Comparison of ENCODE assay signal across 8 cellular contexts in genomic region chr6:159151266-159151855, GRCh38. TPM values are rescaled to one million over a fixed set of nuclear protein-coding genes. Genes with fewer than 3 reads are reported as not detected.
A peak's percentile ranks its signal among the peaks of the same experiment; 100 is the strongest.
DNase-seq lines count a peak whose midpoint lies in the region; ATAC-seq and TF ChIP-seq lines count a peak whose summit lies in the region.

No MANE protein-coding gene starts in this region.

- peaks cover 3% of the 10 kb centered on the region for H3K36me3 Mint-ChIP-seq in activated CD4-positive, alpha-beta memory T cell treated with anti-CD3 and anti-CD28 coated beads for 36 hours

- H3K27me3 Mint-ChIP-seq in activated CD4-positive, alpha-beta memory T cell treated with anti-CD3 and anti-CD28 coated beads for 36 hours: peaks cover 5% of the 10 kb centered on the region

- DNase-seq in AG04449 (ENCODE audit: low read depth, low spot score) (no peak), NCI-H2029 treated with DMSO at 0.1 percent for 48 hours (lab: John Stamatoyannopoulos, UW) (peak; percentile 21), fibroblast of pulmonary artery (ENCODE audit: low read depth) (peak; percentile 71), pons (ENCODE audit: low spot score) (peak; percentile 55)
- DNase-seq in activated CD4-positive, alpha-beta memory T cell treated with anti-CD3 and anti-CD28 coated beads for 36 hours: peak; percentile 64
- no peak for DNase-seq in NK-92 treated with Interleukin-12 subunit alpha and Interleukin-12 subunit beta, amount 100 ng/mL, for 24 hours (lab: John Stamatoyannopoulos, UW)

- peaks cover 12% of the 10 kb centered on the region for H3K9me3 Mint-ChIP-seq in activated CD4-positive, alpha-beta memory T cell treated with anti-CD3 and anti-CD28 coated beads for 36 hours

- CTCF ChIA-PET in AG04449 (lab: Yijun Ruan, JAX): interaction anchor here (0.8 to 10.5 kb wide), 15 partner anchors 9 to 513 kb away, joined by 3 to 89 read pairs (median 3); no protein-coding TSS in a partner anchor
- CTCF ChIA-PET in activated CD4-positive, alpha-beta memory T cell treated with anti-CD3 and anti-CD28 coated beads for 36 hours (lab: Charles Lee): interaction anchor here (0.6 to 1.9 kb wide), 11 partner anchors 8 to 800 kb away, joined by 3 to 9 read pairs (median 3); no protein-coding TSS in a partner anchor

- H3K4me3 Mint-ChIP-seq in activated CD4-positive, alpha-beta memory T cell treated with anti-CD3 and anti-CD28 coated beads for 36 hours: no peak overlapping the region

- intact Hi-C loops in activated CD4-positive, alpha-beta memory T cell treated with anti-CD3 and anti-CD28 coated beads for 36 hours (cut with micrococcal nuclease): no loop called here

- H3K27ac Mint-ChIP-seq in activated CD4-positive, alpha-beta memory T cell treated with anti-CD3 and anti-CD28 coated beads for 36 hours: no peak overlapping the region

- peaks cover 1% of the 10 kb centered on the region for H3K4me1 Mint-ChIP-seq in activated CD4-positive, alpha-beta memory T cell treated with anti-CD3 and anti-CD28 coated beads for 36 hours (ENCODE audit: low read depth)

- H3K4me3 ChIP-seq in AG04449 (ENCODE audit: low read depth, low read length): no peak overlapping the region
- H3K4me3 ChIP-seq in fibroblast of pulmonary artery (replicated peaks; ENCODE audit: low read depth, low read length): no peak overlapping the region

- POLR2A ChIA-PET in AG04449 (lab: Yijun Ruan, JAX): no interaction called here
- POLR2A ChIA-PET in activated CD4-positive, alpha-beta memory T cell treated with anti-CD3 and anti-CD28 coated beads for 36 hours (lab: Charles Lee): no interaction called here

- ATAC-seq in HG03280 (IDR thresholded peaks at IDR 0.05; ENCODE audit: unreplicated experiment): no peak

- peak; percentile 66 for TF ChIP-seq CTCF in AG04449 (IDR thresholded peaks at IDR 0.05; ENCODE audit: insufficient read depth, low read length, missing control alignments)
- TF ChIP-seq CTCF in GM12872 (IDR thresholded peaks at IDR 0.05; ENCODE audit: insufficient read depth, low read depth, low read length): peak; percentile 79
- TF ChIP-seq CTCF in fibroblast of pulmonary artery (IDR thresholded peaks at IDR 0.05; ENCODE audit: low read length, missing control alignments): peak; percentile 90

RNA-seq across cellular contexts. Expression of gene FNDC1, which starts 17.8 kb away (rescaled TPM):
- total RNA-seq in activated CD4-positive, alpha-beta memory T cell treated with anti-CD3 and anti-CD28 coated beads for 36 hours: not detected

Comparison
In these comparisons a context has a peak if more than half of its experiments do, and no peak if none do; other contexts are left out.
1. DNase-seq: peak in NCI-H2029 treated with DMSO at 0.1 percent for 48 hours (single experiment), activated CD4-positive, alpha-beta memory T cell treated with anti-CD3 and anti-CD28 coated beads for 36 hours (single experiment), fibroblast of pulmonary artery (single experiment) and pons (single experiment); none in AG04449 (single experiment) and NK-92 treated with Interleukin-12 subunit alpha and Interleukin-12 subunit beta, amount 100 ng/mL, for 24 hours (single experiment).
2. Peak in every context shown above with its lines, with median percentiles within 50 percentile points of each other: CTCF ChIP-seq.